ENCODE assay signal across 27 cellular contexts in genomic region chr10:121949052-121949451, GRCh38. TPM values are rescaled to one million over a fixed set of nuclear protein-coding genes. Genes with fewer than 3 reads are reported as not detected.
"Had no signal": no experiment of that assay in that cellular context is flagged by ENCODE, and none has a peak within 500 bp of the region (broad histone marks: within the 10 kb centered on the region; RNA-seq: fewer than 3 reads in every experiment).

No MANE protein-coding gene starts in this region.

- H3K4me3 ChIP-seq: neural progenitor cell, ovary, psoas muscle, skin epidermis, smooth muscle cell, spleen, stomach, testis, tibial artery, upper lobe of left lung, vagina had no signal

- H2AFZ ChIP-seq: neural progenitor cell, parathyroid adenoma had no signal

- H3K36me3 ChIP-seq: neural progenitor cell, ovary, upper lobe of left lung, vagina had no signal

- H3K4me2 ChIP-seq: neural progenitor cell, smooth muscle cell had no signal

- DNase-seq: naive B cell; naive thymus-derived CD8-positive, alpha-beta T cell; occipital lobe; ovary; posterior cingulate gyrus; psoas muscle; right cardiac atrium; spleen; stimulated activated CD4-positive, alpha-beta T cell treated with anti-CD3 and anti-CD28 coated beads, Interleukin-12 subunit alpha, Interleukin-12 subunit beta, amount 100 ng/mL, for 4 hours; stimulated activated CD4-positive, alpha-beta T cell treated with anti-CD3 and anti-CD28 coated beads, Interleukin-1b, Interleukin-23, amount 100 ng/mL, for 48 hours; stimulated activated CD4-positive, alpha-beta T cell treated with anti-CD3 and anti-CD28 coated beads, Interleukin-4, amount 100 ng/mL, for 1 hour; stimulated activated CD4-positive, alpha-beta T cell treated with anti-CD3 and anti-CD28 coated beads, Interleukin-4, amount 100 ng/mL, for 4 hours; stimulated activated CD8-positive, alpha-beta memory T cell treated with anti-CD3 and anti-CD28 coated beads, Interleukin-4, amount 100 ng/mL, for 48 hours; stimulated activated naive CD4-positive, alpha-beta T cell treated with Interleukin-2 at 50 U/mL for 16 hours; stomach; testis; tibial artery; trophoblast cell; upper lobe of left lung had no signal

- H3K79me2 ChIP-seq: parathyroid adenoma had no signal

- ATAC-seq: naive thymus-derived CD8-positive, alpha-beta T cell; psoas muscle; right cardiac atrium; sciatic nerve; stimulated activated memory B cell treated with anti-CD40 and anti-IgM and Interleukin-4, amounts not matched to agents 10 μg/mL and 1 μg/mL and 100 μg/mL, for 72 hours had no signal

- H3K27ac ChIP-seq: neural progenitor cell, ovary, parathyroid adenoma, psoas muscle, skin epidermis, spleen, stomach, testis, tibial artery, upper lobe of left lung, vagina had no signal

- H3K9me3 ChIP-seq: ovary, psoas muscle, spleen, stomach, testis, tibial artery, upper lobe of left lung, vagina had no signal

- H3K27me3 ChIP-seq: neural progenitor cell, ovary, spleen, stomach, testis, tibial artery, upper lobe of left lung, vagina had no signal

- H3K9ac ChIP-seq: neural progenitor cell, parathyroid adenoma had no signal

- H3K4me1 ChIP-seq: parathyroid adenoma, psoas muscle, spleen, testis, upper lobe of left lung, vagina had no signal

- FAIRE-seq: urothelium cell line had no signal

RNA-seq across cellular contexts. Expression of gene TACC2, which starts 39.9 kb away (rescaled TPM):
- total RNA-seq: naive thymus-derived CD8-positive, alpha-beta T cell had no signal
- polyA plus RNA-seq: naive thymus-derived CD8-positive, alpha-beta T cell had no signal
